ENCODE assay signal across 14 cellular contexts in the genomic region with DNA sequence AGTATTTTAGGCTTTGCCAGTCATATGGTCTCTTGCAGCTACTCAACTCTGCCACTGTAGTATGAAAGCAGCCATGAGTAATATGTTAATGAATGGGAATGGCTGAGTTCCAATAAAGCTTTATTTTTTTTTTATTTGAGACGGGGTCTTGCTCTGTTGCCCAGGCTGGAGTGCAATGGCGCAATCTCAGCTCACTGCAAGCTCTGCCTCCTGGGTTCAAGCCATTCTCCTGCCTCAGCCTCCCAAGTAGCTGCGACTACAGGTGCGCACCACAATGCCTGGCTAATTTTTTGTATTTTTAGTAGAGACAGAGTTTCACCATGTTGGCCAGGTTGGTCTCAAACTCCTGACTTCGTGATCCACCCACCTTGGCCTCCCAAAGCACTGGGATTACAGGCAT. TPM values are rescaled to one million over a fixed set of nuclear protein-coding genes. Genes with fewer than 3 reads are reported as not detected.
DNase-seq lines count a peak whose midpoint lies in the region; ATAC-seq and TF ChIP-seq lines count a peak whose summit lies in the region.
"Not testable (repeated sequence)": the region's sequence is repeated elsewhere in the genome, so short reads cannot be mapped to it uniquely, and the experiment has no call there.
"Had no signal": no experiment of that assay in that cellular context is flagged by ENCODE, and none has a peak within 500 bp of the region (broad histone marks: within the 10 kb centered on the region; RNA-seq: fewer than 3 reads in every experiment).

No MANE protein-coding gene starts in this region.

- not testable (repeated sequence) for H3K27me3 Mint-ChIP-seq in activated CD4-positive, alpha-beta T cell treated with anti-CD3 and anti-CD28 coated beads for 36 hours

- DNase-seq in ELR (ENCODE audit: low read depth): peak; percentile 15
- DNase-seq in HCEC 1CT: peak; percentile 4
- not testable (repeated sequence) for DNase-seq in activated CD4-positive, alpha-beta T cell treated with anti-CD3 and anti-CD28 coated beads for 36 hours; Right ventricle myocardium superior
- DNase-seq in kidney tubule cell (ENCODE audit: low spot score): peak; percentile 9

- not testable (repeated sequence) for H3K4me1 Mint-ChIP-seq in activated CD4-positive, alpha-beta T cell treated with anti-CD3 and anti-CD28 coated beads for 36 hours

- H3K4me3 Mint-ChIP-seq in activated CD4-positive, alpha-beta T cell treated with anti-CD3 and anti-CD28 coated beads for 36 hours: not testable (repeated sequence)

- not testable (repeated sequence) for TF ChIP-seq CTCF in VCaP (conservative IDR thresholded peaks at IDR 0.05)

- H3K36me3 Mint-ChIP-seq in activated CD4-positive, alpha-beta T cell treated with anti-CD3 and anti-CD28 coated beads for 36 hours (ENCODE audit: low read depth): not testable (repeated sequence)

- intact Hi-C loops in activated CD4-positive, alpha-beta T cell treated with anti-CD3 and anti-CD28 coated beads for 36 hours (cut with DNase I, micrococcal nuclease): not testable (repeated sequence)
- intact Hi-C loops in Right ventricle myocardium superior (cut with DNase I): loop anchor here (5.0 kb wide), 1 partner anchor 36 kb away; no protein-coding TSS in a partner anchor

- CTCF ChIA-PET in activated CD4-positive, alpha-beta T cell treated with anti-CD3 and anti-CD28 coated beads for 36 hours (lab: Charles Lee): interaction anchor here (0.6 to 1.8 kb wide), 5 partner anchors 9 to 515 kb away, joined by 3 to 13 read pairs (median 4); no protein-coding TSS in a partner anchor

- ATAC-seq in activated CD4-positive, alpha-beta T cell treated with anti-CD3 and anti-CD28 coated beads for 36 hours: peak; percentile 42
- ATAC-seq in Right ventricle myocardium superior (ENCODE audit: poor library complexity): peak; percentile 2

- H3K9me3 Mint-ChIP-seq in activated CD4-positive, alpha-beta T cell treated with anti-CD3 and anti-CD28 coated beads for 36 hours (ENCODE audit: low read depth): not testable (repeated sequence)

- POLR2A ChIA-PET in activated CD4-positive, alpha-beta T cell treated with anti-CD3 and anti-CD28 coated beads for 36 hours (lab: Charles Lee): not testable (repeated sequence)

- H3K27ac Mint-ChIP-seq in activated CD4-positive, alpha-beta T cell treated with anti-CD3 and anti-CD28 coated beads for 36 hours: not testable (repeated sequence)

- H3K27ac ChIP-seq in VCaP: peak overlapping the region; percentile 80

RNA-seq across cellular contexts. Expression of a gene that starts 56.6 kb away (rescaled TPM):
- total RNA-seq in activated CD4-positive, alpha-beta T cell treated with anti-CD3 and anti-CD28 coated beads for 36 hours: not detected
- total RNA-seq in Right ventricle myocardium superior: not detected
- total RNA-seq: A172; B cell; Caco-2; Calu3; CD4-positive, alpha-beta T cell; CD8-positive, alpha-beta T cell; G401; GM12878 had no signal
